In the genomic region with DNA sequence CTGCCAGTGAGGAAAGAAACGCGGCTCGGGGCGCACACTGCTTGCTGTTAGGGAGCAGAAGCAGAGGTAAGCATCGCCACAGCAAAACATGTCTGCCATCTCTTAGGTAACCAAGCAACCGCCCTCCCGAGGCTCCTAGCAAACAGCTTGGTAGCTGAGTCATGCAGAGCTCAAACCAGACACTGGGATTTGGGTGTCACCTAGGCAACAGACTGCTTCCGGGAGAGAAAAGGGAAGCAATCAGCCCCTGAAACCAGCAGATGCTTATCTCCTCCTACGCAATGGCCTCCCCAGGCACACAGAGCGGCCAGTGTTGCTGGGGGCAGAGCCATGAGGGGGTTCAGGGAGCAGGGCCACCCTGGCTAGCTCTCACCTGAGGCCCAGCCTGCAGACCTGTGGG, we compare ENCODE assay signal across 8 cellular contexts. TPM values are rescaled to one million over a fixed set of nuclear protein-coding genes. Genes with fewer than 3 reads are reported as not detected.
DNase-seq lines count a peak whose midpoint lies in the region; ATAC-seq, FAIRE-seq and TF ChIP-seq lines count a peak whose summit lies in the region.
"Not testable (repeated sequence)": the region's sequence is repeated elsewhere in the genome, so short reads cannot be mapped to it uniquely, and the experiment has no call there.

No MANE protein-coding gene starts in this region.

- H3K9me3 ChIP-seq in GM23248 (ENCODE audit: low read depth); RWPE2 (ENCODE audit: severe bottlenecking): not testable (repeated sequence)

- not testable (repeated sequence) for H3K36me3 Mint-ChIP-seq in natural killer cell

- H3K27ac ChIP-seq in GM23248 = peak overlapping the region; percentile 93
- not testable (repeated sequence) for H3K27ac ChIP-seq in RWPE2 (ENCODE audit: poor library complexity, severe bottlenecking)

- not testable (repeated sequence) for H3F3A ChIP-seq in GM23248 (ENCODE audit: insufficient read depth)

- not testable (repeated sequence) for H2AFZ ChIP-seq in GM23248

- peak; percentile 50 for FAIRE-seq in endometrium (lab: Jason Lieb, UNC)

- H3K79me2 ChIP-seq in GM23248 (ENCODE audit: insufficient read depth) = not testable (repeated sequence)

- H3K4me3 Mint-ChIP-seq in natural killer cell = peak overlapping the region; percentile 85

- H3K4me1 Mint-ChIP-seq in natural killer cell = peaks cover 39 to 48% of the 10 kb centered on the region in 2 donors

- 10% methylated on average over 2 of the region's 10 CpGs; no CpG with 5 or more reads in 1 of the 2 experiments for WGBS in GM23248 (ENCODE audit: low coverage in 1 of 2, low lambda C conversion rate in 2 of 2, missing lambda C conversion rate in 2 of 2), 2 experiments

- in situ Hi-C loops in GM23248 (cut with MboI) = not testable (repeated sequence)

- peak; percentile 14 for DNase-seq in GM10266 (ENCODE audit: extremely low spot score)
- peak; percentile 74 for DNase-seq in GM23248
- peak; percentile 51 for DNase-seq in HT-29 (ENCODE audit: low spot score)
- not testable (repeated sequence) for DNase-seq in RWPE2 (ENCODE audit: low spot score)
- peak; percentile 59 for DNase-seq in activated T-cell treated with anti-CD3 and anti-CD28 coated beads, Interleukin-2, amount 50 U/mL, for 1 hour
- peak; percentile 47 for DNase-seq in natural killer cell
- DNase-seq in stimulated activated naive CD8-positive, alpha-beta T cell treated with anti-CD3 and anti-CD28 coated beads, Interleukin-15, Interleukin-2, amounts not matched to agents 100 U/mL and 50 U/mL, for 24 hours = peak; percentile 47

- not testable (repeated sequence) for H3K4me1 ChIP-seq in GM23248 (ENCODE audit: insufficient read depth)
- H3K4me1 ChIP-seq in RWPE2 (ENCODE audit: insufficient read depth, poor library complexity, severe bottlenecking) = peaks cover 20% of the 10 kb centered on the region

- H3K4me3 ChIP-seq in GM23248 = peak overlapping the region; percentile 81; the same call in 1 of the 2 replicates
- H3K4me3 ChIP-seq in RWPE2 (ENCODE audit: severe bottlenecking) = not testable (repeated sequence)

- H3K27me3 Mint-ChIP-seq in natural killer cell (ENCODE audit: low read depth in 2 of 2) = peaks cover 0 to 10% of the 10 kb centered on the region in 2 donors

- not testable (repeated sequence) for H3K27me3 ChIP-seq in GM23248 (replicated peaks; ENCODE audit: insufficient read depth); RWPE2 (ENCODE audit: insufficient read depth, poor library complexity, severe bottlenecking)

- ATAC-seq in RWPE2 (ENCODE audit: low read depth) (peak; percentile 69), natural killer cell (peak; percentile 45 to 71 (median 56))
- ATAC-seq in stimulated activated naive CD8-positive, alpha-beta T cell treated with anti-CD3 and anti-CD28 coated beads, Interleukin-15, Interleukin-2, amounts not matched to agents 100 U/mL and 50 U/mL, for 24 hours = peak; percentile 58

- H3K9me2 ChIP-seq in GM23248 (ENCODE audit: insufficient read depth) = not testable (repeated sequence)

- not testable (repeated sequence) for H3K36me3 ChIP-seq in GM23248 (ENCODE audit: low read depth); RWPE2 (ENCODE audit: low read depth)

- H4K20me1 ChIP-seq in GM23248 (ENCODE audit: insufficient read depth) = not testable (repeated sequence)

- not testable (repeated sequence) for TF ChIP-seq CTCF in GM10266 (IDR thresholded peaks at IDR 0.05; ENCODE audit: control insufficient read depth, insufficient read depth, low read depth, missing control alignments); RWPE2 (IDR thresholded peaks at IDR 0.05; ENCODE audit: poor library complexity, severe bottlenecking); natural killer cell (IDR thresholded peaks at IDR 0.05)

- not testable (repeated sequence) for H3K9me3 Mint-ChIP-seq in natural killer cell

- intact Hi-C loops in natural killer cell (cut with micrococcal nuclease) = loop anchor here (10.0 kb wide), 3 partner anchors 321 to 1191 kb away; a partner anchor contains a TSS

- H3K4me2 ChIP-seq in GM23248 (ENCODE audit: unreplicated experiment) = not testable (repeated sequence)

- peak overlapping the region; percentile 92 to 99 for H3K27ac Mint-ChIP-seq in natural killer cell

- peak overlapping the region; percentile 96; the same call in 1 of the 2 replicates for H3K9ac ChIP-seq in GM23248

RNA-seq across cellular contexts. Expression of a gene that starts 1.7 kb away (rescaled TPM):
- 38.2 and 47.7 TPM in 2 replicates for total RNA-seq in GM23248 (2014; rRNA removed; shearing (Covaris generic))
- polyA plus RNA-seq in GM23248 (2016; fragmentation: Nextera tagmentation; extraction: Ambion mirVana) = 78.4 and 79.5 TPM in 2 replicates
- total RNA-seq in HT-29 (2014; rRNA removed; shearing (Covaris generic)) = 51.1 and 53.2 TPM in 2 replicates
- total RNA-seq in natural killer cell = 100 to 1,000 TPM; 286 to 344 (median 317) TPM

RNA-seq across cellular contexts. Expression of a gene that starts 37.4 kb away (rescaled TPM):
- 10.4 and 10.6 TPM in 2 replicates for total RNA-seq in GM23248 (2014; rRNA removed; shearing (Covaris generic))
- polyA plus RNA-seq in GM23248 (2016; fragmentation: Nextera tagmentation; extraction: Ambion mirVana) = 12.0 and 12.3 TPM in 2 replicates
- total RNA-seq in HT-29 (2014; rRNA removed; shearing (Covaris generic)) = 24.7 and 28.1 TPM in 2 replicates
- 10 to 100 TPM; 26.4 to 37.6 (median 36.7) TPM for total RNA-seq in natural killer cell

RNA-seq across cellular contexts. Expression of a gene that starts 46.3 kb away (rescaled TPM):
- not detected in 2 replicates for total RNA-seq in GM23248 (2014; rRNA removed; shearing (Covaris generic))
- polyA plus RNA-seq in GM23248 (2016; fragmentation: Nextera tagmentation; extraction: Ambion mirVana) = not detected in 2 replicates
- not detected in 2 replicates for total RNA-seq in HT-29 (2014; rRNA removed; shearing (Covaris generic))
- total RNA-seq in natural killer cell = not detected
